ENCODE assay signal across 8 cellular contexts in genomic region chr13:110617326-110618072, GRCh38. TPM values are rescaled to one million over a fixed set of nuclear protein-coding genes. Genes with fewer than 3 reads are reported as not detected.
DNase-seq lines count a peak whose midpoint lies in the region; ATAC-seq lines count a peak whose summit lies in the region.

No MANE protein-coding gene starts in this region.

- no peak overlapping the region for H3K27ac Mint-ChIP-seq in IgD-negative memory B cell

- peak overlapping the region in 3 of 4 donors; percentile 32 to 70 (median 54) for H3K4me3 Mint-ChIP-seq in IgD-negative memory B cell

- H3K27me3 Mint-ChIP-seq in IgD-negative memory B cell: no peaks in the 10 kb centered on the region

- H3K36me3 Mint-ChIP-seq in IgD-negative memory B cell: peaks cover 2% of the 10 kb centered on the region

- H3K9me3 Mint-ChIP-seq in IgD-negative memory B cell: no peaks in the 10 kb centered on the region

- ATAC-seq in GM19395 (IDR thresholded peaks at IDR 0.05; ENCODE audit: unreplicated experiment): no peak
- no peak for ATAC-seq in HG03108 (IDR thresholded peaks at IDR 0.05; ENCODE audit: unreplicated experiment)
- ATAC-seq in GM21367 (IDR thresholded peaks at IDR 0.05; ENCODE audit: unreplicated experiment): no peak

- peaks cover 12 to 26% (median 26%) of the 10 kb centered on the region in 3 donors for H3K4me1 Mint-ChIP-seq in IgD-negative memory B cell

- DNase-seq in AG08396 (ENCODE audit: low spot score): peak; percentile 79
- DNase-seq in dedifferentiated amniotic fluid mesenchymal stem cell (ENCODE audit: extremely low spot score): peak; percentile 24
- peak; percentile 69 for DNase-seq in mucosa of gallbladder (ENCODE audit: low spot score)
- DNase-seq in NCI-H526 (lab: John Stamatoyannopoulos, UW): no peak

RNA-seq across cellular contexts. Expression of gene NAXD, which starts 2.2 kb away (rescaled TPM):
- polyA plus RNA-seq in IgD-negative memory B cell: 20.5 TPM
- 62.7 TPM for total RNA-seq in mucosa of gallbladder

RNA-seq across cellular contexts. Expression of gene RAB20, which starts 56.0 kb away (rescaled TPM):
- polyA plus RNA-seq in IgD-negative memory B cell: 1.7 TPM
- 41.1 TPM for total RNA-seq in mucosa of gallbladder

Comparison
In these comparisons a context has a peak if more than half of its experiments do, and no peak if none do; other contexts are left out.
1. DNase-seq: peak in AG08396 (single experiment), dedifferentiated amniotic fluid mesenchymal stem cell (single experiment) and mucosa of gallbladder (single experiment); none in NCI-H526 (0 of 2).